ENCODE assay signal across 12 cellular contexts in genomic region chr15:66832679-66833078, GRCh38.
DNase-seq lines count a peak whose midpoint lies in the region; ATAC-seq and TF ChIP-seq lines count a peak whose summit lies in the region.
"Had no signal": no experiment of that assay in that cellular context is flagged by ENCODE, and none has a peak within 500 bp of the region (broad histone marks: within the 10 kb centered on the region; RNA-seq: fewer than 3 reads in every experiment).

No MANE protein-coding gene starts in this region.

- no peak for ATAC-seq in GM18517 (IDR thresholded peaks at IDR 0.05; ENCODE audit: unreplicated experiment)
- ATAC-seq: right lobe of liver had no signal

- H3K4me3 ChIP-seq in neutrophil (ENCODE audit: low read depth in 1 of 2, low read length in 1 of 2): no peak overlapping the region
- H3K4me3 ChIP-seq: right lobe of liver, suprapubic skin had no signal

- peak; percentile 47 for DNase-seq in GM03348 (ENCODE audit: low spot score)
- peak; percentile 43 for DNase-seq in NAMALWA (ENCODE audit: low spot score)
- peak; percentile 49 for DNase-seq in amniotic epithelial cell (ENCODE audit: low read depth)
- DNase-seq in middle frontal gyrus (ENCODE audit: extremely low spot score, low spot score): no peak
- DNase-seq in activated CD4-positive, alpha-beta T cell treated with anti-CD3 and anti-CD28 coated beads, Interleukin-2, amount 10 ng/mL, durations not matched to agents 7 days and 5 days: no peak
- DNase-seq: activated naive CD4-positive, alpha-beta T cell treated with Interleukin-2 at 50 U/mL for 16 hours; H7; NCI-H524 had no signal

- H3K4me1 Mint-ChIP-seq in activated CD4-positive, alpha-beta T cell treated with anti-CD3 and anti-CD28 coated beads, Interleukin-2, amount 10 ng/mL, durations not matched to agents 7 days and 5 days: no peaks in the 10 kb centered on the region

- no peaks in the 10 kb centered on the region for H3K27me3 ChIP-seq in neutrophil
- H3K27me3 ChIP-seq: right lobe of liver, suprapubic skin had no signal

- no peak overlapping the region for H3K4me3 Mint-ChIP-seq in activated CD4-positive, alpha-beta T cell treated with anti-CD3 and anti-CD28 coated beads, Interleukin-2, amount 10 ng/mL, durations not matched to agents 7 days and 5 days

- H3K27me3 Mint-ChIP-seq in activated CD4-positive, alpha-beta T cell treated with anti-CD3 and anti-CD28 coated beads, Interleukin-2, amount 10 ng/mL, durations not matched to agents 7 days and 5 days: peaks cover 4% of the 10 kb centered on the region

- H3K36me3 Mint-ChIP-seq in activated CD4-positive, alpha-beta T cell treated with anti-CD3 and anti-CD28 coated beads, Interleukin-2, amount 10 ng/mL, durations not matched to agents 7 days and 5 days (ENCODE audit: low read depth): no peaks in the 10 kb centered on the region

- peak overlapping the region; percentile 28 for H3K27ac ChIP-seq in neutrophil
- H3K27ac ChIP-seq: right lobe of liver, suprapubic skin had no signal

- no peak overlapping the region for H3K27ac Mint-ChIP-seq in activated CD4-positive, alpha-beta T cell treated with anti-CD3 and anti-CD28 coated beads, Interleukin-2, amount 10 ng/mL, durations not matched to agents 7 days and 5 days

- H3K36me3 ChIP-seq in neutrophil: no peaks in the 10 kb centered on the region
- H3K36me3 ChIP-seq: right lobe of liver, suprapubic skin had no signal

- POLR2A ChIA-PET in activated CD4-positive, alpha-beta T cell treated with anti-CD3 and anti-CD28 coated beads, Interleukin-2, amount 10 ng/mL, durations not matched to agents 7 days and 5 days (lab: Charles Lee): no interaction called here

- CTCF ChIA-PET in activated CD4-positive, alpha-beta T cell treated with anti-CD3 and anti-CD28 coated beads, Interleukin-2, amount 10 ng/mL, durations not matched to agents 7 days and 5 days (lab: Charles Lee): no interaction called here

- H3K4me1 ChIP-seq in neutrophil (ENCODE audit: control insufficient read depth in 1 of 2, insufficient read depth in 1 of 2, low read depth in 1 of 2, low read length in 1 of 2): peaks cover 21 to 23% of the 10 kb centered on the region in 2 experiments
- H3K4me1 ChIP-seq: suprapubic skin had no signal

- TF ChIP-seq CTCF in neutrophil (IDR thresholded peaks at IDR 0.05): no peak

- H3K9me3 Mint-ChIP-seq in activated CD4-positive, alpha-beta T cell treated with anti-CD3 and anti-CD28 coated beads, Interleukin-2, amount 10 ng/mL, durations not matched to agents 7 days and 5 days: no peaks in the 10 kb centered on the region

- H3K9me3 ChIP-seq in neutrophil: no peaks in the 10 kb centered on the region
- H3K9me3 ChIP-seq: right lobe of liver, suprapubic skin had no signal

Comparison
In these comparisons a context has a peak if more than half of its experiments do, and no peak if none do; other contexts are left out.
1. DNase-seq: peak in GM03348 (single experiment), NAMALWA (single experiment) and amniotic epithelial cell (single experiment); none in middle frontal gyrus (single experiment) and activated CD4-positive, alpha-beta T cell treated with anti-CD3 and anti-CD28 coated beads, Interleukin-2, amount 10 ng/mL, durations not matched to agents 7 days and 5 days (single experiment).